In genomic region chr4:70743728-70744127, GRCh38 we compare ENCODE assay signal across 21 cellular contexts.
"Had no signal": no experiment of that assay in that cellular context is flagged by ENCODE, and none has a peak within 500 bp of the region (broad histone marks: within the 10 kb centered on the region; RNA-seq: fewer than 3 reads in every experiment).

No MANE protein-coding gene starts in this region.

- H2AFZ ChIP-seq: hepatocyte had no signal

- H3K4me1 Mint-ChIP-seq: central memory CD8-positive, alpha-beta T cell; natural killer cell had no signal

- H3K36me3 Mint-ChIP-seq: natural killer cell; stimulated activated effector memory CD8-positive, alpha-beta T cell treated with anti-CD3 and anti-CD28 coated beads, Interleukin-12 subunit alpha, Interleukin-12 subunit beta, amount 100 ng/mL, for 72 hours had no signal

- DNase-seq: effector memory CD8-positive, alpha-beta T cell; esophagus squamous epithelium; foreskin keratinocyte; head of caudate nucleus; mammary epithelial cell; mucosa of descending colon; natural killer cell; posterior cingulate gyrus; stimulated activated CD4-positive, alpha-beta T cell treated with anti-CD3 and anti-CD28 coated beads, Interleukin-4, amount 100 ng/mL, for 1 hour; stimulated activated CD8-positive, alpha-beta memory T cell treated with anti-CD3 and anti-CD28 coated beads, Interleukin-4, amount 100 ng/mL, for 48 hours; stimulated activated naive CD8-positive, alpha-beta T cell treated with anti-CD3 and anti-CD28 coated beads, Interleukin-15, Interleukin-2, amounts not matched to agents 100 U/mL and 50 U/mL, for 24 hours; thyroid gland; upper lobe of left lung; uterus had no signal

- H3K9me3 Mint-ChIP-seq: central memory CD8-positive, alpha-beta T cell; dendritic cell treated with granulocyte-macrophage colony-stimulating factor and Interleukin-4, amounts not matched to agents 40 ng/mL and 50 ng/mL, for 4 days; effector memory CD8-positive, alpha-beta T cell; natural killer cell; neural crest cell; stimulated activated effector memory CD8-positive, alpha-beta T cell treated with anti-CD3 and anti-CD28 coated beads, Interleukin-12 subunit alpha, Interleukin-12 subunit beta, amount 100 ng/mL, for 72 hours had no signal

- H3K27ac Mint-ChIP-seq: dendritic cell treated with granulocyte-macrophage colony-stimulating factor and Interleukin-4, amounts not matched to agents 40 ng/mL and 50 ng/mL, for 4 days; effector memory CD8-positive, alpha-beta T cell; natural killer cell; stimulated activated effector memory CD8-positive, alpha-beta T cell treated with anti-CD3 and anti-CD28 coated beads, Interleukin-12 subunit alpha, Interleukin-12 subunit beta, amount 100 ng/mL, for 72 hours had no signal

- H3K27ac ChIP-seq: esophagus squamous epithelium, foreskin keratinocyte, hepatocyte, suprapubic skin, thyroid gland, upper lobe of left lung, uterus had no signal

- H3K9me3 ChIP-seq: esophagus squamous epithelium, mucosa of descending colon, suprapubic skin, thyroid gland, upper lobe of left lung, uterus had no signal

- H3K4me2 ChIP-seq: hepatocyte had no signal

- H3K4me1 ChIP-seq: foreskin keratinocyte, uterus had no signal

- H3K27me3 ChIP-seq: esophagus squamous epithelium, foreskin keratinocyte, hepatocyte, suprapubic skin, thyroid gland, upper lobe of left lung, uterus had no signal

- H3K4me3 Mint-ChIP-seq: central memory CD8-positive, alpha-beta T cell; dendritic cell treated with granulocyte-macrophage colony-stimulating factor and Interleukin-4, amounts not matched to agents 40 ng/mL and 50 ng/mL, for 4 days; effector memory CD8-positive, alpha-beta T cell; natural killer cell; neural crest cell; stimulated activated effector memory CD8-positive, alpha-beta T cell treated with anti-CD3 and anti-CD28 coated beads, Interleukin-12 subunit alpha, Interleukin-12 subunit beta, amount 100 ng/mL, for 72 hours had no signal

- H3K4me3 ChIP-seq: esophagus squamous epithelium, hepatocyte, mucosa of descending colon, suprapubic skin, thyroid gland, upper lobe of left lung, uterus had no signal

- H3K36me3 ChIP-seq: esophagus squamous epithelium, thyroid gland, upper lobe of left lung, uterus had no signal

- H3K27me3 Mint-ChIP-seq: central memory CD8-positive, alpha-beta T cell; dendritic cell treated with granulocyte-macrophage colony-stimulating factor and Interleukin-4, amounts not matched to agents 40 ng/mL and 50 ng/mL, for 4 days; effector memory CD8-positive, alpha-beta T cell had no signal

- FAIRE-seq: colon had no signal

- ATAC-seq: effector memory CD8-positive, alpha-beta T cell; foreskin keratinocyte; mucosa of descending colon; natural killer cell; stimulated activated effector memory CD8-positive, alpha-beta T cell treated with anti-CD3 and anti-CD28 coated beads, Interleukin-12 subunit alpha, Interleukin-12 subunit beta, amount 100 ng/mL, for 72 hours; stimulated activated naive CD8-positive, alpha-beta T cell treated with anti-CD3 and anti-CD28 coated beads, Interleukin-15, Interleukin-2, amounts not matched to agents 100 U/mL and 50 U/mL, for 24 hours had no signal
